In the genomic region with DNA sequence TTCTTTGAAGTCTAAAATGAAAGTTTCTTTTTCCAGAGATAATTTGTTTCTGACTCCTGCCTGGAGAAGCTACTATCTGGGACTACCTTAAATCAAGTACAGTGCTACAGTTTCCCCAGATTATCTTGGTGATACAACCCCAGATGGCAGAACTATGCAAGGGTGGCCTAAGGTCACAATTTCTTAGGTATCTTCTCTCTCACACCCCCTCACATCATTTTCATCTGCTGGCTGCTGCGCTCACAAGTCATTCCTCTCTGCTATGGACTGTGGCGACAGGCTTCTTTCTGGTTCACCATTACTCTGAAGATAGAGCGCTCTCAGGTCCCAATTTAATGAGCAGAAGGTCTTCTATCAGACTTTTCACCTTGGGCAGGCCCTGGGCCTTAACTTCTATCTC, we compare ENCODE assay signal across 8 cellular contexts. TPM values are rescaled to one million over a fixed set of nuclear protein-coding genes. Genes with fewer than 3 reads are reported as not detected.
"Had no signal": no experiment of that assay in that cellular context is flagged by ENCODE, and none has a peak within 500 bp of the region (broad histone marks: within the 10 kb centered on the region; RNA-seq: fewer than 3 reads in every experiment).

No MANE protein-coding gene starts in this region.

- H3K4me2 ChIP-seq: GM23338 had no signal

- FAIRE-seq: H1, H54, HTR-8/SVneo had no signal

- ATAC-seq: GM23338 had no signal

- H3K4me3 ChIP-seq: GM23338 had no signal

- DNase-seq: H9, HCEC 1CT, IMR-90 had no signal

RNA-seq across cellular contexts. Expression of a gene that starts 9.1 kb away (rescaled TPM):
- total RNA-seq: GM23338, H1, H9, HT-29, IMR-90 had no signal
- polyA plus RNA-seq: GM23338, H1, IMR-90 had no signal
